14 cellular contexts compared by ENCODE assay signal in genomic region chr6:35310265-35310831, GRCh38. TPM values are rescaled to one million over a fixed set of nuclear protein-coding genes. Genes with fewer than 3 reads are reported as not detected.
DNase-seq lines count a peak whose midpoint lies in the region; ATAC-seq lines count a peak whose summit lies in the region.
"Had no signal": no experiment of that assay in that cellular context is flagged by ENCODE, and none has a peak within 500 bp of the region (broad histone marks: within the 10 kb centered on the region; RNA-seq: fewer than 3 reads in every experiment).

No MANE protein-coding gene starts in this region.

- H3K27me3 Mint-ChIP-seq in activated naive CD4-positive, alpha-beta T cell treated with anti-CD3 and anti-CD28 coated beads, Interleukin-2, amount 10 ng/mL, durations not matched to agents 7 days and 5 days = no peaks in the 10 kb centered on the region
- no peaks in the 10 kb centered on the region for H3K27me3 Mint-ChIP-seq in T-helper 17 cell
- no peaks in the 10 kb centered on the region for H3K27me3 Mint-ChIP-seq in stimulated activated naive B cell treated with anti-CD40 and anti-IgM and Interleukin-4, amounts not matched to agents 10 μg/mL and 1 μg/mL and 100 μg/mL, for 72 hours

- peak; percentile 46 for DNase-seq in activated naive CD4-positive, alpha-beta T cell treated with anti-CD3 and anti-CD28 coated beads, Interleukin-2, amount 10 ng/mL, durations not matched to agents 7 days and 5 days
- no peak for DNase-seq in activated naive CD4-positive, alpha-beta T cell treated with anti-CD3 and anti-CD28 coated beads, Interleukin-2, amount 50 U/mL, for 16 hours
- no peak for DNase-seq in T-helper 17 cell
- peak; percentile 24 for DNase-seq in effector CD4-positive, alpha-beta T cell
- no peak for DNase-seq in stimulated activated naive B cell treated with anti-CD40 and anti-IgM and Interleukin-4, amounts not matched to agents 10 μg/mL and 1 μg/mL and 100 μg/mL, for 72 hours
- no peak for DNase-seq in KG1 (lab: John Stamatoyannopoulos, UW)
- DNase-seq: EL, foreskin melanocyte, NCI-H1436, NCI-H82, SJCRH30 had no signal

- peak overlapping the region; percentile 97 for H3K27ac Mint-ChIP-seq in activated naive CD4-positive, alpha-beta T cell treated with anti-CD3 and anti-CD28 coated beads, Interleukin-2, amount 10 ng/mL, durations not matched to agents 7 days and 5 days
- peak overlapping the region; percentile 95 for H3K27ac Mint-ChIP-seq in T-helper 17 cell
- H3K27ac Mint-ChIP-seq in stimulated activated naive B cell treated with anti-CD40 and anti-IgM and Interleukin-4, amounts not matched to agents 10 μg/mL and 1 μg/mL and 100 μg/mL, for 72 hours = peak overlapping the region; percentile 88
- H3K27ac Mint-ChIP-seq: nephron had no signal

- no peaks in the 10 kb centered on the region for H3K9me3 Mint-ChIP-seq in activated naive CD4-positive, alpha-beta T cell treated with anti-CD3 and anti-CD28 coated beads, Interleukin-2, amount 10 ng/mL, durations not matched to agents 7 days and 5 days
- H3K9me3 Mint-ChIP-seq in stimulated activated naive B cell treated with anti-CD40 and anti-IgM and Interleukin-4, amounts not matched to agents 10 μg/mL and 1 μg/mL and 100 μg/mL, for 72 hours = no peaks in the 10 kb centered on the region
- H3K9me3 Mint-ChIP-seq: nephron had no signal

- ATAC-seq in T-helper 17 cell (peak; percentile 43), HG03159 (IDR thresholded peaks at IDR 0.05; ENCODE audit: unreplicated experiment) (no peak), HG02885 (IDR thresholded peaks at IDR 0.05; ENCODE audit: poor library complexity, unreplicated experiment) (no peak)
- peak; percentile 63 to 70 for ATAC-seq in stimulated activated naive B cell treated with anti-CD40 and anti-IgM and Interleukin-4, amounts not matched to agents 10 μg/mL and 1 μg/mL and 100 μg/mL, for 72 hours (replicated peaks)

- peaks cover 88% of the 10 kb centered on the region for H3K4me1 Mint-ChIP-seq in activated naive CD4-positive, alpha-beta T cell treated with anti-CD3 and anti-CD28 coated beads, Interleukin-2, amount 10 ng/mL, durations not matched to agents 7 days and 5 days
- H3K4me1 Mint-ChIP-seq in T-helper 17 cell = peaks cover 70% of the 10 kb centered on the region
- peaks cover 51 to 75% of the 10 kb centered on the region in 2 donors for H3K4me1 Mint-ChIP-seq in stimulated activated naive B cell treated with anti-CD40 and anti-IgM and Interleukin-4, amounts not matched to agents 10 μg/mL and 1 μg/mL and 100 μg/mL, for 72 hours
- H3K4me1 Mint-ChIP-seq: nephron had no signal

- H3K36me3 Mint-ChIP-seq in activated naive CD4-positive, alpha-beta T cell treated with anti-CD3 and anti-CD28 coated beads, Interleukin-2, amount 10 ng/mL, durations not matched to agents 7 days and 5 days = peaks cover 80% of the 10 kb centered on the region
- peaks cover 9% of the 10 kb centered on the region for H3K36me3 Mint-ChIP-seq in T-helper 17 cell (ENCODE audit: low read depth)
- H3K36me3 Mint-ChIP-seq in stimulated activated naive B cell treated with anti-CD40 and anti-IgM and Interleukin-4, amounts not matched to agents 10 μg/mL and 1 μg/mL and 100 μg/mL, for 72 hours = peaks cover 33 to 64% of the 10 kb centered on the region in 2 donors

- no peaks in the 10 kb centered on the region for H3K9me3 ChIP-seq in T-helper 17 cell (ENCODE audit: control insufficient read depth, low read length, poor library complexity, severe bottlenecking)
- H3K9me3 ChIP-seq: SJCRH30 had no signal

- peak overlapping the region; percentile 49 for H3K4me3 Mint-ChIP-seq in activated naive CD4-positive, alpha-beta T cell treated with anti-CD3 and anti-CD28 coated beads, Interleukin-2, amount 10 ng/mL, durations not matched to agents 7 days and 5 days
- H3K4me3 Mint-ChIP-seq in T-helper 17 cell = peak overlapping the region; percentile 85
- H3K4me3 Mint-ChIP-seq in stimulated activated naive B cell treated with anti-CD40 and anti-IgM and Interleukin-4, amounts not matched to agents 10 μg/mL and 1 μg/mL and 100 μg/mL, for 72 hours = peak overlapping the region in 1 of 2 donors; percentile 5
- H3K4me3 Mint-ChIP-seq: nephron had no signal

- CTCF ChIA-PET in activated naive CD4-positive, alpha-beta T cell treated with anti-CD3 and anti-CD28 coated beads, Interleukin-2, amount 10 ng/mL, durations not matched to agents 7 days and 5 days (lab: Charles Lee) = interaction anchor here (1.0 to 5.9 kb wide), 4 partner anchors 12 to 139 kb away, joined by 3 to 57 read pairs (median 6); partner anchors contain the start of gene DEF6

RNA-seq across cellular contexts. Expression of gene DEF6, which starts 12.7 kb away (rescaled TPM):
- total RNA-seq in T-helper 17 cell = 100 to 1,000 TPM; 193 to 206 TPM

RNA-seq across cellular contexts. Expression of gene PPARD, which starts 32.0 kb away (rescaled TPM):
- total RNA-seq in T-helper 17 cell = 10 to 100 TPM; 25.0 to 29.9 TPM

RNA-seq across cellular contexts. Expression of gene ZNF76, which starts 50.8 kb away (rescaled TPM):
- 10 to 100 TPM; 50.0 to 60.8 TPM for total RNA-seq in T-helper 17 cell

Comparison
In these comparisons a context has a peak if more than half of its experiments do, and no peak if none do; other contexts are left out.
1. DNase-seq: peak in activated naive CD4-positive, alpha-beta T cell treated with anti-CD3 and anti-CD28 coated beads, Interleukin-2, amount 10 ng/mL, durations not matched to agents 7 days and 5 days (single experiment) and effector CD4-positive, alpha-beta T cell (single experiment); none in activated naive CD4-positive, alpha-beta T cell treated with anti-CD3 and anti-CD28 coated beads, Interleukin-2, amount 50 U/mL, for 16 hours (single experiment), T-helper 17 cell (0 of 3), stimulated activated naive B cell treated with anti-CD40 and anti-IgM and Interleukin-4, amounts not matched to agents 10 μg/mL and 1 μg/mL and 100 μg/mL, for 72 hours (single experiment) and KG1 (single experiment).
2. ATAC-seq: peak in T-helper 17 cell (single experiment) and stimulated activated naive B cell treated with anti-CD40 and anti-IgM and Interleukin-4, amounts not matched to agents 10 μg/mL and 1 μg/mL and 100 μg/mL, for 72 hours (2 of 2); none in HG03159 (single experiment) and HG02885 (single experiment).
3. Peak in every context shown above with its lines, with median percentiles within 50 percentile points of each other: H3K27ac Mint-ChIP-seq.